9 cellular contexts compared by ENCODE assay signal in genomic region chr1:44594871-44595735, GRCh38.
DNase-seq lines count a peak whose midpoint lies in the region; ATAC-seq and TF ChIP-seq lines count a peak whose summit lies in the region.
"Had no signal": no experiment of that assay in that cellular context is flagged by ENCODE, and none has a peak within 500 bp of the region (broad histone marks: within the 10 kb centered on the region; RNA-seq: fewer than 3 reads in every experiment).

No MANE protein-coding gene starts in this region.

- CTCF ChIA-PET in activated CD8-positive, alpha-beta T cell treated with anti-CD3 and anti-CD28 coated beads, Interleukin-2, amount 10 ng/mL, durations not matched to agents 7 days and 5 days (lab: Charles Lee), result interaction anchor here (0.6 to 4.6 kb wide), 32 partner anchors 9 to 547 kb away, joined by 3 to 28 read pairs (median 3); no protein-coding TSS in a partner anchor

- POLR2A ChIA-PET in activated CD8-positive, alpha-beta T cell treated with anti-CD3 and anti-CD28 coated beads, Interleukin-2, amount 10 ng/mL, durations not matched to agents 7 days and 5 days (lab: Charles Lee), result interaction anchor here (0.7 to 1.1 kb wide), 2 partner anchors 217 to 645 kb away, joined by 3 to 4 read pairs; no protein-coding TSS in a partner anchor

- DNase-seq in DMS114 treated with DMSO at 0.1 percent for 48 hours (lab: John Stamatoyannopoulos, UW; ENCODE audit: unreplicated experiment) (peak; percentile 22), NCI-H526 (lab: John Stamatoyannopoulos, UW) (peak; percentile 76 to 93), mesothelial cell of epicardium (ENCODE audit: low spot score in 2 of 2, unreplicated experiment in 2 of 2) (peak; percentile 70 to 90)
- DNase-seq in activated CD8-positive, alpha-beta T cell treated with anti-CD3 and anti-CD28 coated beads, Interleukin-2, amount 10 ng/mL, durations not matched to agents 7 days and 5 days, result peak; percentile 82
- DNase-seq in effector memory CD4-positive, alpha-beta T cell, result peak; percentile 37 to 58 (median 45)
- peak; percentile 76 for DNase-seq in stimulated activated CD8-positive, alpha-beta memory T cell treated with anti-CD3 and anti-CD28 coated beads, Interleukin-2, amount 100 ng/mL, for 48 hours (ENCODE audit: low read depth in 2 of 2)

- no peak overlapping the region for H3K4me3 Mint-ChIP-seq in activated CD8-positive, alpha-beta T cell treated with anti-CD3 and anti-CD28 coated beads, Interleukin-2, amount 10 ng/mL, durations not matched to agents 7 days and 5 days
- H3K4me3 Mint-ChIP-seq in mesothelial cell of epicardium, result no peak overlapping the region
- H3K4me3 Mint-ChIP-seq: activated naive CD4-positive, alpha-beta T cell treated with anti-CD3 and anti-CD28 coated beads, Interleukin-2, amount 50 U/mL, for 24 hours had no signal

- no peaks in the 10 kb centered on the region for H3K27me3 Mint-ChIP-seq in activated CD8-positive, alpha-beta T cell treated with anti-CD3 and anti-CD28 coated beads, Interleukin-2, amount 10 ng/mL, durations not matched to agents 7 days and 5 days (ENCODE audit: low read depth)
- H3K27me3 Mint-ChIP-seq in mesothelial cell of epicardium (ENCODE audit: low read depth), result peaks cover 37% of the 10 kb centered on the region
- H3K27me3 Mint-ChIP-seq: activated naive CD4-positive, alpha-beta T cell treated with anti-CD3 and anti-CD28 coated beads, Interleukin-2, amount 50 U/mL, for 24 hours had no signal

- no peaks in the 10 kb centered on the region for H3K4me1 Mint-ChIP-seq in activated CD8-positive, alpha-beta T cell treated with anti-CD3 and anti-CD28 coated beads, Interleukin-2, amount 10 ng/mL, durations not matched to agents 7 days and 5 days (ENCODE audit: low read depth)
- no peaks in the 10 kb centered on the region for H3K4me1 Mint-ChIP-seq in mesothelial cell of epicardium
- H3K4me1 Mint-ChIP-seq: activated naive CD4-positive, alpha-beta T cell treated with anti-CD3 and anti-CD28 coated beads, Interleukin-2, amount 50 U/mL, for 24 hours had no signal

- TF ChIP-seq CTCF in mesothelial cell of epicardium (IDR thresholded peaks at IDR 0.05; ENCODE audit: unreplicated experiment), result peak; percentile 91

- H3K36me3 Mint-ChIP-seq in activated CD8-positive, alpha-beta T cell treated with anti-CD3 and anti-CD28 coated beads, Interleukin-2, amount 10 ng/mL, durations not matched to agents 7 days and 5 days (ENCODE audit: low read depth), result no peaks in the 10 kb centered on the region
- no peaks in the 10 kb centered on the region for H3K36me3 Mint-ChIP-seq in mesothelial cell of epicardium
- H3K36me3 Mint-ChIP-seq: activated naive CD4-positive, alpha-beta T cell treated with anti-CD3 and anti-CD28 coated beads, Interleukin-2, amount 50 U/mL, for 24 hours had no signal

- H3K27ac Mint-ChIP-seq in activated CD8-positive, alpha-beta T cell treated with anti-CD3 and anti-CD28 coated beads, Interleukin-2, amount 10 ng/mL, durations not matched to agents 7 days and 5 days, result no peak overlapping the region
- H3K27ac Mint-ChIP-seq in mesothelial cell of epicardium, result no peak overlapping the region

- no peaks in the 10 kb centered on the region for H3K36me3 ChIP-seq in effector memory CD4-positive, alpha-beta T cell (ENCODE audit: control insufficient read depth, insufficient read depth, low read length)

- no peaks in the 10 kb centered on the region for H3K9me3 ChIP-seq in effector memory CD4-positive, alpha-beta T cell (ENCODE audit: control insufficient read depth, low read length)

- ATAC-seq in HG02642 (IDR thresholded peaks at IDR 0.05; ENCODE audit: poor library complexity, unreplicated experiment) (peak; percentile 75), GM19351 (IDR thresholded peaks at IDR 0.05; ENCODE audit: unreplicated experiment) (no peak)
- ATAC-seq in activated CD8-positive, alpha-beta T cell treated with anti-CD3 and anti-CD28 coated beads, Interleukin-2, amount 10 ng/mL, durations not matched to agents 7 days and 5 days, result peak; percentile 96

- H3K27me3 ChIP-seq in effector memory CD4-positive, alpha-beta T cell (replicated peaks; ENCODE audit: control insufficient read depth, insufficient read depth, low read length, poor library complexity, severe bottlenecking), result no peaks in the 10 kb centered on the region

- H3K4me3 ChIP-seq in effector memory CD4-positive, alpha-beta T cell (ENCODE audit: insufficient read depth, low read depth, low read length, poor library complexity, severe bottlenecking), result no peak overlapping the region

- H3K9me3 Mint-ChIP-seq in activated CD8-positive, alpha-beta T cell treated with anti-CD3 and anti-CD28 coated beads, Interleukin-2, amount 10 ng/mL, durations not matched to agents 7 days and 5 days (ENCODE audit: insufficient read depth), result no peaks in the 10 kb centered on the region
- H3K9me3 Mint-ChIP-seq in mesothelial cell of epicardium, result no peaks in the 10 kb centered on the region
- H3K9me3 Mint-ChIP-seq: activated naive CD4-positive, alpha-beta T cell treated with anti-CD3 and anti-CD28 coated beads, Interleukin-2, amount 50 U/mL, for 24 hours had no signal

- no peak overlapping the region for H3K27ac ChIP-seq in effector memory CD4-positive, alpha-beta T cell (ENCODE audit: insufficient read depth, low read length, poor library complexity, severe bottlenecking)

- no peaks in the 10 kb centered on the region for H3K4me1 ChIP-seq in effector memory CD4-positive, alpha-beta T cell (ENCODE audit: control insufficient read depth, insufficient read depth, low read length, poor library complexity, severe bottlenecking)

Comparison
In these comparisons a context has a peak if more than half of its experiments do, and no peak if none do; other contexts are left out.
1. DNase-seq: peak in every context shown above with its lines; median percentile 84 in NCI-H526; 82 in activated CD8-positive, alpha-beta T cell treated with anti-CD3 and anti-CD28 coated beads, Interleukin-2, amount 10 ng/mL, durations not matched to agents 7 days and 5 days; 80 in mesothelial cell of epicardium; 76 in stimulated activated CD8-positive, alpha-beta memory T cell treated with anti-CD3 and anti-CD28 coated beads, Interleukin-2, amount 100 ng/mL, for 48 hours; 45 in effector memory CD4-positive, alpha-beta T cell; 22 in DMS114 treated with DMSO at 0.1 percent for 48 hours.